1 cellular context compared by ENCODE assay signal in genomic region chr1:155504207-155504606, GRCh38.
TF ChIP-seq lines count a peak whose summit lies in the region.

No MANE protein-coding gene starts in this region.

TF ChIP-seq in GM12878, 131 proteins besides CTCF, POLR2A, EP300 and RAD21 (continued from another document):
- TF ChIP-seq, protein P1, sequence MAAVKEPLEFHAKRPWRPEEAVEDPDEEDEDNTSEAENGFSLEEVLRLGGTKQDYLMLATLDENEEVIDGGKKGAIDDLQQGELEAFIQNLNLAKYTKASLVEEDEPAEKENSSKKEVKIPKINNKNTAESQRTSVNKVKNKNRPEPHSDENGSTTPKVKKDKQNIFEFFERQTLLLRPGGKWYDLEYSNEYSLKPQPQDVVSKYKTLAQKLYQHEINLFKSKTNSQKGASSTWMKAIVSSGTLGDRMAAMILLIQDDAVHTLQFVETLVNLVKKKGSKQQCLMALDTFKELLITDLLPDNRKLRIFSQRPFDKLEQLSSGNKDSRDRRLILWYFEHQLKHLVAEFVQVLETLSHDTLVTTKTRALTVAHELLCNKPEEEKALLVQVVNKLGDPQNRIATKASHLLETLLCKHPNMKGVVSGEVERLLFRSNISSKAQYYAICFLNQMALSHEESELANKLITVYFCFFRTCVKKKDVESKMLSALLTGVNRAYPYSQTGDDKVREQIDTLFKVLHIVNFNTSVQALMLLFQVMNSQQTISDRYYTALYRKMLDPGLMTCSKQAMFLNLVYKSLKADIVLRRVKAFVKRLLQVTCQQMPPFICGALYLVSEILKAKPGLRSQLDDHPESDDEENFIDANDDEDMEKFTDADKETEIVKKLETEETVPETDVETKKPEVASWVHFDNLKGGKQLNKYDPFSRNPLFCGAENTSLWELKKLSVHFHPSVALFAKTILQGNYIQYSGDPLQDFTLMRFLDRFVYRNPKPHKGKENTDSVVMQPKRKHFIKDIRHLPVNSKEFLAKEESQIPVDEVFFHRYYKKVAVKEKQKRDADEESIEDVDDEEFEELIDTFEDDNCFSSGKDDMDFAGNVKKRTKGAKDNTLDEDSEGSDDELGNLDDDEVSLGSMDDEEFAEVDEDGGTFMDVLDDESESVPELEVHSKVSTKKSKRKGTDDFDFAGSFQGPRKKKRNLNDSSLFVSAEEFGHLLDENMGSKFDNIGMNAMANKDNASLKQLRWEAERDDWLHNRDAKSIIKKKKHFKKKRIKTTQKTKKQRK (IDR thresholded peaks at IDR 0.05; ENCODE audit: low read depth, low read length), result no peak
- no peak for TF ChIP-seq ZBTB11 (CRISPR knock-in tag; IDR thresholded peaks at IDR 0.05)
- 0 out of 2 replicates have a peak, but pooled peaks have one; percentile 4 for TF ChIP-seq SPI1 (IDR thresholded peaks at IDR 0.05; ENCODE audit: borderline replicate concordance, insufficient read depth, low read depth, low read length)
- no peak for TF ChIP-seq ZNF687 (IDR thresholded peaks at IDR 0.05)
- no peak for TF ChIP-seq SUZ12 (IDR thresholded peaks at IDR 0.05; ENCODE audit: unreplicated experiment)
- TF ChIP-seq KDM1A (IDR thresholded peaks at IDR 0.05; ENCODE audit: borderline replicate concordance), result no peak
- TF ChIP-seq PAX5 (IDR thresholded peaks at IDR 0.05; ENCODE audit: borderline replicate concordance, low read depth, low read length), result no peak
- TF ChIP-seq RB1 (IDR thresholded peaks at IDR 0.05; ENCODE audit: borderline replicate concordance), result no peak
- TF ChIP-seq TARDBP (IDR thresholded peaks at IDR 0.05; ENCODE audit: borderline replicate concordance), result no peak
- TF ChIP-seq NR2C2 (IDR thresholded peaks at IDR 0.05; ENCODE audit: borderline replicate concordance, control insufficient read depth, insufficient read length, low read depth), result no peak
- TF ChIP-seq TCF7 (IDR thresholded peaks at IDR 0.05; ENCODE audit: borderline replicate concordance), result no peak
- TF ChIP-seq ZNF207 (IDR thresholded peaks at IDR 0.05; ENCODE audit: borderline replicate concordance), result no peak
